In genomic region chr14:51873221-51873893, GRCh38 we compare ENCODE assay signal across 8 cellular contexts. TPM values are rescaled to one million over a fixed set of nuclear protein-coding genes. Genes with fewer than 3 reads are reported as not detected.
DNase-seq lines count a peak whose midpoint lies in the region; ATAC-seq and TF ChIP-seq lines count a peak whose summit lies in the region.

No MANE protein-coding gene starts in this region.

- peak overlapping the region; percentile 66 for H2AFZ ChIP-seq in ACC112 (ENCODE audit: low read length, unreplicated experiment)

- H3K4me3 ChIP-seq in ACC112 (ENCODE audit: low read depth, low read length) (peak overlapping the region; percentile 3; the same call in 1 of the 2 replicates), GM12864 (ENCODE audit: low read depth, low read length) (no peak overlapping the region)

- H3K27me3 ChIP-seq in ACC112 (ENCODE audit: insufficient read depth, low read length): no peaks in the 10 kb centered on the region

- peak; percentile 93 for ATAC-seq in HG02610 (IDR thresholded peaks at IDR 0.05; ENCODE audit: unreplicated experiment)
- peak; percentile 68 to 95 for ATAC-seq in activated naive CD4-positive, alpha-beta T cell treated with anti-CD3 and anti-CD28 coated beads, Interleukin-2, amount 50 U/mL, for 72 hours

- DNase-seq in GM12864 (ENCODE audit: low read depth) (peak; percentile 86), NCI-H1105 (lab: John Stamatoyannopoulos, UW) (peak; percentile 88), iris pigment epithelial cell (ENCODE audit: low read depth) (peak; percentile 98), NCI-H2227 (lab: John Stamatoyannopoulos, UW; ENCODE audit: unreplicated experiment) (no peak)
- peak in 1 of 2 donors; percentile 49 for DNase-seq in activated naive CD4-positive, alpha-beta T cell treated with anti-CD3 and anti-CD28 coated beads, Interleukin-2, amount 50 U/mL, for 72 hours (ENCODE audit: low spot score in 2 of 2)
- no peak for DNase-seq in central memory CD4-positive, alpha-beta T cell

- peaks cover 7% of the 10 kb centered on the region for H3K79me2 ChIP-seq in ACC112 (ENCODE audit: control insufficient read depth, insufficient read depth, low read length, unreplicated experiment)

- H3K36me3 Mint-ChIP-seq in activated naive CD4-positive, alpha-beta T cell treated with anti-CD3 and anti-CD28 coated beads, Interleukin-2, amount 50 U/mL, for 72 hours: peaks cover 5 to 45% of the 10 kb centered on the region in 2 donors

- TF ChIP-seq CTCF in GM12864 (IDR thresholded peaks at IDR 0.05; ENCODE audit: low read depth, low read length, missing control alignments): no peak

- H3K4me1 ChIP-seq in ACC112 (ENCODE audit: control insufficient read depth, insufficient read depth, low read length, unreplicated experiment): peaks cover 25% of the 10 kb centered on the region

- H3K9me3 Mint-ChIP-seq in activated naive CD4-positive, alpha-beta T cell treated with anti-CD3 and anti-CD28 coated beads, Interleukin-2, amount 50 U/mL, for 72 hours: peaks cover 0 to 3% of the 10 kb centered on the region in 2 donors

- H3K27ac ChIP-seq in ACC112 (ENCODE audit: low read depth, low read length): peak overlapping the region; percentile 94

- peak overlapping the region; percentile 65 to 95 for H3K27ac Mint-ChIP-seq in activated naive CD4-positive, alpha-beta T cell treated with anti-CD3 and anti-CD28 coated beads, Interleukin-2, amount 50 U/mL, for 72 hours

- no peaks in the 10 kb centered on the region for H3K36me3 ChIP-seq in ACC112 (ENCODE audit: insufficient read depth, low read length)

RNA-seq across cellular contexts. Expression of gene GNG2, which starts 12.9 kb away (rescaled TPM):
- total RNA-seq in activated naive CD4-positive, alpha-beta T cell treated with anti-CD3 and anti-CD28 coated beads, Interleukin-2, amount 50 U/mL, for 72 hours: 100 to 1,000 TPM in 1 of 2 donors, 10 to 100 TPM in 1; 79.8 to 121 TPM

Comparison
In these comparisons a context has a peak if more than half of its experiments do, and no peak if none do; other contexts are left out.
1. DNase-seq: peak in GM12864 (single experiment), NCI-H1105 (single experiment) and iris pigment epithelial cell (single experiment); none in central memory CD4-positive, alpha-beta T cell (single experiment) and NCI-H2227 (single experiment).